8 cellular contexts compared by ENCODE assay signal in genomic region chr3:49022751-49023171, GRCh38.
DNase-seq lines count a peak whose midpoint lies in the region; ATAC-seq and TF ChIP-seq lines count a peak whose summit lies in the region.

No MANE protein-coding gene starts in this region.

- peak overlapping the region; percentile 75 to 96 (median 95) for H3K27ac Mint-ChIP-seq in nephron

- H3K4me3 ChIP-seq in NB4 (ENCODE audit: low read depth, low read length), result peak overlapping the region; percentile 97
- H3K4me3 ChIP-seq in coronary artery, result peak overlapping the region; percentile 96

- peaks cover 38% of the 10 kb centered on the region for H3K36me3 Mint-ChIP-seq in nephron (ENCODE audit: low read depth)

- no peaks in the 10 kb centered on the region for H3K9me3 Mint-ChIP-seq in nephron

- ATAC-seq in HG03135 (IDR thresholded peaks at IDR 0.05; ENCODE audit: unreplicated experiment) (no peak), GM19324 (IDR thresholded peaks at IDR 0.05; ENCODE audit: low FRiP score, unreplicated experiment) (no peak)

- peak overlapping the region; percentile 99 for H3K27ac ChIP-seq in coronary artery

- peak overlapping the region; percentile 95 to 98 (median 96) for H3K4me3 Mint-ChIP-seq in nephron

- no peak for TF ChIP-seq POLR2A in NB4 (IDR thresholded peaks at IDR 0.05; ENCODE audit: extremely low read depth, insufficient read length)

- peak; percentile 60 for DNase-seq in ELR (ENCODE audit: low read depth)
- peak; percentile 62 for DNase-seq in NB4 (ENCODE audit: low read depth)
- DNase-seq in coronary artery (ENCODE audit: low spot score), result no peak
- DNase-seq in stimulated activated CD8-positive, alpha-beta memory T cell treated with anti-CD3 and anti-CD28 coated beads, Interleukin-4, amount 100 ng/mL, for 48 hours, result no peak
- DNase-seq in cerebellar cortex (ENCODE audit: low spot score), result no peak

- TF ChIP-seq CTCF in NB4 (IDR thresholded peaks at IDR 0.05; ENCODE audit: low read depth, low read length) (no peak), coronary artery (IDR thresholded peaks at IDR 0.05) (no peak), nephron (IDR thresholded peaks at IDR 0.05; ENCODE audit: unreplicated experiment in 3 of 3) (no peak)

- H3K4me1 Mint-ChIP-seq in nephron, result peaks cover 30% of the 10 kb centered on the region

- H3K27me3 Mint-ChIP-seq in nephron (ENCODE audit: low read depth), result no peaks in the 10 kb centered on the region

Comparison
In these comparisons a context has a peak if more than half of its experiments do, and no peak if none do; other contexts are left out.
1. DNase-seq: peak in ELR (single experiment) and NB4 (single experiment); none in coronary artery (single experiment), stimulated activated CD8-positive, alpha-beta memory T cell treated with anti-CD3 and anti-CD28 coated beads, Interleukin-4, amount 100 ng/mL, for 48 hours (single experiment) and cerebellar cortex (single experiment).